ENCODE assay signal across 6 cellular contexts in genomic region chr20:24626141-24626540, GRCh38.
DNase-seq lines count a peak whose midpoint lies in the region; TF ChIP-seq lines count a peak whose summit lies in the region.
"Not testable (repeated sequence)": the region's sequence is repeated elsewhere in the genome, so short reads cannot be mapped to it uniquely, and the experiment has no call there.

No MANE protein-coding gene starts in this region.

- not testable (repeated sequence) for H3K9me3 ChIP-seq in right atrium auricular region

- peaks cover 0 to 12% of the 10 kb centered on the region in 2 donors for H3K4me1 ChIP-seq in right atrium auricular region

- not testable (repeated sequence) for H3K27ac ChIP-seq in right atrium auricular region

- H3K4me3 ChIP-seq in right atrium auricular region, result not testable (repeated sequence)

- not testable (repeated sequence) for H3K27ac Mint-ChIP-seq in osteocyte (ENCODE audit: unreplicated experiment)

- H3K27me3 Mint-ChIP-seq in osteocyte (ENCODE audit: unreplicated experiment), result peaks cover 13% of the 10 kb centered on the region

- not testable (repeated sequence) for H3K4me3 Mint-ChIP-seq in osteocyte (ENCODE audit: unreplicated experiment)

- not testable (repeated sequence) for H3K9me3 Mint-ChIP-seq in osteocyte (ENCODE audit: unreplicated experiment)

- not testable (repeated sequence) for H3K36me3 ChIP-seq in right atrium auricular region

- not testable (repeated sequence) for H3K36me3 Mint-ChIP-seq in osteocyte (ENCODE audit: unreplicated experiment)

- peak; percentile 13 for DNase-seq in activated CD8-positive, alpha-beta memory T cell treated with anti-CD3 and anti-CD28 coated beads for 24 hours
- peak; percentile 52 for DNase-seq in right atrium auricular region (ENCODE audit: low spot score)
- peak; percentile 9 for DNase-seq in islet precursor cell
- peak; percentile 55 for DNase-seq in mesenteric fat pad (ENCODE audit: low spot score)
- DNase-seq in osteocyte (ENCODE audit: extremely low spot score, unreplicated experiment), result peak; percentile 74
- peak; percentile 36 for DNase-seq in ureter (ENCODE audit: low spot score)

- not testable (repeated sequence) for H3K4me1 Mint-ChIP-seq in osteocyte (ENCODE audit: unreplicated experiment)

- H3K27me3 ChIP-seq in right atrium auricular region, result not testable (repeated sequence)

- not testable (repeated sequence) for TF ChIP-seq CTCF in right atrium auricular region (IDR thresholded peaks at IDR 0.05); osteocyte (IDR thresholded peaks at IDR 0.05)

Comparison
In these comparisons a context has a peak if more than half of its experiments do, and no peak if none do; other contexts are left out.
1. DNase-seq: peak in every context shown above with its lines; median percentile 74 in osteocyte; 55 in mesenteric fat pad; 52 in right atrium auricular region; 36 in ureter; 13 in activated CD8-positive, alpha-beta memory T cell treated with anti-CD3 and anti-CD28 coated beads for 24 hours; 9 in islet precursor cell.